2 cellular contexts compared by ENCODE assay signal in the genomic region with DNA sequence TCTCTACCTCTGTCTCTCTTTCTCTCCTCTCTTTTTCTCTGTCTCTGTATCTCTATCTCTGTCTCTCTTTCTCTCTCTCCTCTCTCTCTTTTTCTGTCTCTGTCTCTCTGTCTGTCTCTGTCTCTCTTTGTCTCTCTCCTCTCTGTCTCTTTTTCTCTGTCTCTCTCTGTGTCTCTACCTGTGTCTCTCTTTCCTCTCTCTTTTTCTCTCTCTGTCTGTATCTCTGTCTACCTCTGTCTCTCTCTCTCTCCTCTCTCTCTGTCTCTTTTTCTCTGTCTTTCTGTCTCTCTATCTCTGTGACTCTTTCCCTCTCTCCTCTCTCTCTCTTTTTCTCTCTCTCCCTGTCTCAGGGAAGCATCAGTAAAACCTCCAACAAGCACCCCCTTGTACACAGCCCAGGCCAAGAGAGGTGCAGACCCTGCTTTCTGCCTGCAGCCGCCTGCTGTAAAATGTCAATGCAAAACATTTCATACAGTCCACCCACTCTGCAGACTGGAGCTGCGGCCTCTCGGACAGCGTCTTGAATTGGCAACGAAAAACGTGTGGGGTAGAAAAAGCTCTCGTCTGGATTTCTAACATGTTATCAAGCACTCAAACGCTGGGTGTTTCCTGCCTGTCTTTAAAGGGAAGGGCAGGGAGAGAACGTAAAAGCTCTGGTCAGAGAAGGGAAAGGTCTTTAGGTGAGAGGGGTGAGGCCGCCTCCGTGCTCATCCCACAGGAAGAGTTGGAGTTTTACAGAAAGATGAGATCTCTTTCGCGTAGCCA.
TF ChIP-seq lines count a peak whose summit lies in the region.

No MANE protein-coding gene starts in this region.

TF ChIP-seq in SK-N-SH treated with all-trans-retinoic acid at 6 μM for 48 hours, 23 proteins besides CTCF, POLR2A, EP300 and RAD21 (continued from another document):
- TF ChIP-seq, protein P1, sequence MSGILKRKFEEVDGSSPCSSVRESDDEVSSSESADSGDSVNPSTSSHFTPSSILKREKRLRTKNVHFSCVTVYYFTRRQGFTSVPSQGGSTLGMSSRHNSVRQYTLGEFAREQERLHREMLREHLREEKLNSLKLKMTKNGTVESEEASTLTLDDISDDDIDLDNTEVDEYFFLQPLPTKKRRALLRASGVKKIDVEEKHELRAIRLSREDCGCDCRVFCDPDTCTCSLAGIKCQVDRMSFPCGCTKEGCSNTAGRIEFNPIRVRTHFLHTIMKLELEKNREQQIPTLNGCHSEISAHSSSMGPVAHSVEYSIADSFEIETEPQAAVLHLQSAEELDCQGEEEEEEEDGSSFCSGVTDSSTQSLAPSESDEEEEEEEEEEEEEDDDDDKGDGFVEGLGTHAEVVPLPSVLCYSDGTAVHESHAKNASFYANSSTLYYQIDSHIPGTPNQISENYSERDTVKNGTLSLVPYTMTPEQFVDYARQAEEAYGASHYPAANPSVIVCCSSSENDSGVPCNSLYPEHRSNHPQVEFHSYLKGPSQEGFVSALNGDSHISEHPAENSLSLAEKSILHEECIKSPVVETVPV (CRISPR knock-in tag; IDR thresholded peaks at IDR 0.05): no peak
- TF ChIP-seq GLIS3 (CRISPR knock-in tag; IDR thresholded peaks at IDR 0.05) (no peak), ZFP30 (CRISPR knock-in tag; IDR thresholded peaks at IDR 0.05) (no peak)

TF ChIP-seq in SK-N-SH, 30 proteins besides CTCF, POLR2A, EP300 and RAD21 (continued from another document):
- TF ChIP-seq, protein P2, sequence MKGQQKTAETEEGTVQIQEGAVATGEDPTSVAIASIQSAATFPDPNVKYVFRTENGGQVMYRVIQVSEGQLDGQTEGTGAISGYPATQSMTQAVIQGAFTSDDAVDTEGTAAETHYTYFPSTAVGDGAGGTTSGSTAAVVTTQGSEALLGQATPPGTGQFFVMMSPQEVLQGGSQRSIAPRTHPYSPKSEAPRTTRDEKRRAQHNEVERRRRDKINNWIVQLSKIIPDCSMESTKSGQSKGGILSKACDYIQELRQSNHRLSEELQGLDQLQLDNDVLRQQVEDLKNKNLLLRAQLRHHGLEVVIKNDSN (IDR thresholded peaks at IDR 0.05; ENCODE audit: borderline replicate concordance, low read depth): no peak
- TF ChIP-seq MXI1 (IDR thresholded peaks at IDR 0.05; ENCODE audit: low read depth, low read length) (no peak), SMC3 (IDR thresholded peaks at IDR 0.05; ENCODE audit: low read depth, low read length) (no peak), POLR2AphosphoS5 (IDR thresholded peaks at IDR 0.05; ENCODE audit: low read depth, low read length) (no peak), TAF1 (IDR thresholded peaks at IDR 0.05; ENCODE audit: borderline replicate concordance, low read depth, low read length) (no peak), RXRA (IDR thresholded peaks at IDR 0.05; ENCODE audit: borderline replicate concordance, low read depth) (no peak), FOXJ3 (CRISPR knock-in tag; IDR thresholded peaks at IDR 0.05) (no peak), RFX5 (IDR thresholded peaks at IDR 0.05; ENCODE audit: low read length) (no peak), EZH2phosphoT487 (IDR thresholded peaks at IDR 0.05; ENCODE audit: borderline replicate concordance, low read depth) (no peak), TCF12 (IDR thresholded peaks at IDR 0.05) (no peak)
- TF ChIP-seq, protein P3, sequence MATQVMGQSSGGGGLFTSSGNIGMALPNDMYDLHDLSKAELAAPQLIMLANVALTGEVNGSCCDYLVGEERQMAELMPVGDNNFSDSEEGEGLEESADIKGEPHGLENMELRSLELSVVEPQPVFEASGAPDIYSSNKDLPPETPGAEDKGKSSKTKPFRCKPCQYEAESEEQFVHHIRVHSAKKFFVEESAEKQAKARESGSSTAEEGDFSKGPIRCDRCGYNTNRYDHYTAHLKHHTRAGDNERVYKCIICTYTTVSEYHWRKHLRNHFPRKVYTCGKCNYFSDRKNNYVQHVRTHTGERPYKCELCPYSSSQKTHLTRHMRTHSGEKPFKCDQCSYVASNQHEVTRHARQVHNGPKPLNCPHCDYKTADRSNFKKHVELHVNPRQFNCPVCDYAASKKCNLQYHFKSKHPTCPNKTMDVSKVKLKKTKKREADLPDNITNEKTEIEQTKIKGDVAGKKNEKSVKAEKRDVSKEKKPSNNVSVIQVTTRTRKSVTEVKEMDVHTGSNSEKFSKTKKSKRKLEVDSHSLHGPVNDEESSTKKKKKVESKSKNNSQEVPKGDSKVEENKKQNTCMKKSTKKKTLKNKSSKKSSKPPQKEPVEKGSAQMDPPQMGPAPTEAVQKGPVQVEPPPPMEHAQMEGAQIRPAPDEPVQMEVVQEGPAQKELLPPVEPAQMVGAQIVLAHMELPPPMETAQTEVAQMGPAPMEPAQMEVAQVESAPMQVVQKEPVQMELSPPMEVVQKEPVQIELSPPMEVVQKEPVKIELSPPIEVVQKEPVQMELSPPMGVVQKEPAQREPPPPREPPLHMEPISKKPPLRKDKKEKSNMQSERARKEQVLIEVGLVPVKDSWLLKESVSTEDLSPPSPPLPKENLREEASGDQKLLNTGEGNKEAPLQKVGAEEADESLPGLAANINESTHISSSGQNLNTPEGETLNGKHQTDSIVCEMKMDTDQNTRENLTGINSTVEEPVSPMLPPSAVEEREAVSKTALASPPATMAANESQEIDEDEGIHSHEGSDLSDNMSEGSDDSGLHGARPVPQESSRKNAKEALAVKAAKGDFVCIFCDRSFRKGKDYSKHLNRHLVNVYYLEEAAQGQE (IDR thresholded peaks at IDR 0.05; ENCODE audit: low read depth, low read length): no peak
